In the genomic region with DNA sequence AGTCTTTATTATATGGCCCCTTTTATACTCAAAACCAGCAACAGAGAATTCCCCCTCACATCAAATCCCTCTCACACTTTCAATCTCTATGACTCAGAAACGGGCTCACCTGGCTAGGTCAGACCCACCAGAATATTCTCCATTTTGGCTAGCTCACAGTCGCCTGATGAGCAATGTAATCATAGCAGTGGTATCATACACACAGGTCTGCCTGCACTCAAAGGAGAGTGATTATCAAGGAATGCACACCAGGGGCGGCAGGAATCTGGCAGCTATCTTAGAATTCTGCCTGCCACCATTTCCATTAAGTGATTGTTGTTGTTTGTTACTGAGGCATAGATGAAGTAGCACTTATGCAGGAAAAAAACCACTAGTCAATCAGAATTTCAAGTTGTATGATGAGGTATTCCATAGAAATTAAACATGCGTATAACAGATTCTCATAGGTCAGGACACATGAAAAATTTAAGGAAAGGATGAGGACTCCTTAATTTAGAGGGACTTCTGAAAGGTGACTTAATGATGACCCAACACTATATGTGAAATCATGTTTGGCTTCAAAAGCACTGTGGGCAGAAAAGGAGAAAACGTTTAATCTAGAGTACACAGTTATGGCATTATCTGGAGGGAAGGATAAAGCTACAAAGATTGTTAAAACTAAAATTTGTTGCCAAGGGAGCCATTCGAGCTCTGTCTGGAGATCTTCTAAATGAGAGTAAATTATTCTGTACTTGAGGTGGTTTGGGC, we compare ENCODE assay signal across 26 cellular contexts.
A peak's percentile ranks its signal among the peaks of the same experiment; 100 is the strongest.
DNase-seq lines count a peak whose midpoint lies in the region; ATAC-seq and TF ChIP-seq lines count a peak whose summit lies in the region.
"Had no signal": no experiment of that assay in that cellular context is flagged by ENCODE, and none has a peak within 500 bp of the region (broad histone marks: within the 10 kb centered on the region; RNA-seq: fewer than 3 reads in every experiment).

No MANE protein-coding gene starts in this region.

- H3K4me1 ChIP-seq in left ventricle myocardium inferior (peaks cover 13% of the 10 kb centered on the region), hepatocyte (ENCODE audit: insufficient read depth) (no peaks in the 10 kb centered on the region), prostate gland (replicated peaks) (no peaks in the 10 kb centered on the region)
- H3K4me1 ChIP-seq: colonic mucosa, parathyroid adenoma, right lobe of liver, SJSA1, thyroid gland had no signal

- no peaks in the 10 kb centered on the region for H4K20me1 ChIP-seq in hepatocyte (ENCODE audit: insufficient read depth, poor library complexity, severe bottlenecking)

- TF ChIP-seq CTCF in left ventricle myocardium inferior (IDR thresholded peaks at IDR 0.05; ENCODE audit: borderline replicate concordance) (no peak), hepatocyte (IDR thresholded peaks at IDR 0.05; ENCODE audit: poor library complexity) (no peak), prostate gland (IDR thresholded peaks at IDR 0.05) (no peak)

- no peaks in the 10 kb centered on the region for H3K9me2 ChIP-seq in hepatocyte (replicated peaks; ENCODE audit: insufficient read depth)

- no peak for TF ChIP-seq POLR2A in prostate gland (IDR thresholded peaks at IDR 0.05)

- H3K79me2 ChIP-seq in hepatocyte, result no peaks in the 10 kb centered on the region
- H3K79me2 ChIP-seq: parathyroid adenoma had no signal

- no peaks in the 10 kb centered on the region for H3K9me3 ChIP-seq in left ventricle myocardium inferior (replicated peaks)
- H3K9me3 ChIP-seq in hepatocyte (ENCODE audit: low read depth), result no peaks in the 10 kb centered on the region
- H3K9me3 ChIP-seq in prostate gland, result no peaks in the 10 kb centered on the region
- H3K9me3 ChIP-seq: colonic mucosa, right lobe of liver, SJSA1, thyroid gland had no signal

- 74% methylated on average over 6 of the region's 6 CpGs for WGBS in hepatocyte (ENCODE audit: low lambda C conversion rate, missing lambda C conversion rate)
- WGBS in prostate gland, result 61% methylated on average over 6 of the region's 6 CpGs

- peak overlapping the region; percentile 32 for H3K27ac ChIP-seq in left ventricle myocardium inferior (replicated peaks)
- peak overlapping the region; percentile 42 for H3K27ac ChIP-seq in hepatocyte
- peak overlapping the region; percentile 8 to 51 for H3K27ac ChIP-seq in prostate gland
- H3K27ac ChIP-seq: colonic mucosa, parathyroid adenoma, right lobe of liver, SJSA1, thyroid gland had no signal

- no peak overlapping the region for H3K4me3 ChIP-seq in left ventricle myocardium inferior
- H3K4me3 ChIP-seq in hepatocyte, result no peak overlapping the region
- no peak overlapping the region for H3K4me3 ChIP-seq in prostate gland
- H3K4me3 ChIP-seq: colonic mucosa, right lobe of liver, SJSA1, thyroid gland had no signal

- H2AFZ ChIP-seq in hepatocyte, result no peak overlapping the region
- H2AFZ ChIP-seq: parathyroid adenoma had no signal

- H3K27me3 ChIP-seq in left ventricle myocardium inferior (ENCODE audit: low read depth), result no peaks in the 10 kb centered on the region
- no peaks in the 10 kb centered on the region for H3K27me3 ChIP-seq in hepatocyte
- no peaks in the 10 kb centered on the region for H3K27me3 ChIP-seq in prostate gland (replicated peaks; ENCODE audit: insufficient read depth)
- H3K27me3 ChIP-seq: colonic mucosa, right lobe of liver, SJSA1, thyroid gland had no signal

- ATAC-seq in left ventricle myocardium superior (no peak), HG02938 (IDR thresholded peaks at IDR 0.05; ENCODE audit: unreplicated experiment) (no peak)
- ATAC-seq: activated CD8-positive, alpha-beta T cell treated with anti-CD3 and anti-CD28 coated beads for 36 hours; natural killer cell had no signal

- H3K36me3 ChIP-seq in left ventricle myocardium inferior, result no peaks in the 10 kb centered on the region
- H3K36me3 ChIP-seq in hepatocyte (replicated peaks; ENCODE audit: insufficient read depth, low read depth), result no peaks in the 10 kb centered on the region
- H3K36me3 ChIP-seq in prostate gland, result no peaks in the 10 kb centered on the region
- H3K36me3 ChIP-seq: colonic mucosa, right lobe of liver, SJSA1, thyroid gland had no signal

- peak overlapping the region; percentile 20 for H3K4me2 ChIP-seq in hepatocyte

- DNase-seq in left ventricle myocardium inferior, result no peak
- DNase-seq in left ventricle myocardium superior, result no peak
- no peak for DNase-seq in hepatocyte (ENCODE audit: low spot score)
- DNase-seq in prostate gland (ENCODE audit: low spot score), result no peak
- DNase-seq in anterior cingulate cortex (lab: John Stamatoyannopoulos, UW), result no peak
- DNase-seq in activated gamma-delta T cell treated with Interleukin-2 at 50 U/mL for 16 hours, result no peak
- DNase-seq in NCI-H524 treated with DMSO at 0.1 percent for 48 hours (lab: John Stamatoyannopoulos, UW), result no peak
- DNase-seq: activated CD4-positive, CD25-positive, alpha-beta regulatory T cell treated with anti-CD3 and anti-CD28 coated beads, Interleukin-2, amount 50 U/mL, for 72 hours; activated CD8-positive, alpha-beta T cell treated with anti-CD3 and anti-CD28 coated beads for 36 hours; activated effector memory CD4-positive, alpha-beta T cell treated with Interleukin-2 at 50 U/mL for 16 hours; activated naive CD8-positive, alpha-beta T cell treated with anti-CD3 and anti-CD28 coated beads, Interleukin-2, amount 10 ng/mL, durations not matched to agents 7 days and 5 days; colonic mucosa; DMS53; glutamatergic neuron; GOT3; left cardiac atrium; natural killer cell; NCI-H187; NCI-H526; right lobe of liver; stimulated activated naive CD4-positive, alpha-beta T cell treated with Interleukin-2 at 50 U/mL for 16 hours; T-helper 1 cell; thyroid gland had no signal

- intact Hi-C loops in left ventricle myocardium inferior (cut with micrococcal nuclease) (no loop called here), left ventricle myocardium superior (cut with micrococcal nuclease) (no loop called here), prostate gland (cut with DNase I) (no loop called here)
